ENCODE assay signal across 21 cellular contexts in the genomic region with DNA sequence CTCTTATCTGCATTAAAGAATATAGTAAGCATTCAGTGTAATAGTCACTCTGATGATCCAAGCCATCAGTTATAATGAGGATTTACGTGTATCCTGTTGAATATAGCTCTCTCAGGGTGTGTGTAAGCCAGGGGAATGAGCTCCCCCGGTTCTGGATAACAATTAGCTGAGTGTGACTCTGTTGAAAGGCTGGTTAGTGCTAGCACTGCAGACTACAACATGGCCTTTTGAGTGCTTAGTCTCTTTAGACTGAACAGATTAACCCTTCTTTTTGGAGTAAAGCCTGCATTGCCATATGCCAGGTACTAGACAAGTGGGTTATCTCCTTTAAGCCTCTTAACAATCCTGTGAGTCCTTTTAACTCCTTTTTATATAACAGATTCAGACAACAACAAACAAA.
"Had no signal": no experiment of that assay in that cellular context is flagged by ENCODE, and none has a peak within 500 bp of the region (broad histone marks: within the 10 kb centered on the region; RNA-seq: fewer than 3 reads in every experiment).

No MANE protein-coding gene starts in this region.

- H3K4me3 ChIP-seq: MG63, SJSA1, SK-N-MC had no signal

- DNase-seq: IMR-90, Karpas-422, KG1, MG63, NCI-H1092, NCI-H1105 treated with DMSO at 0.1 percent for 48 hours, NCI-H1417 treated with DMSO at 0.1 percent for 48 hours, NCI-H146, NCI-H1694 treated with DMSO at 0.1 percent for 48 hours, NCI-H1930, NCI-H2081, NCI-H2107, NCI-H2227 treated with DMSO at 0.1 percent for 48 hours, NCI-H526, Right ventricle myocardium superior, RPMI8226, SIG-M5 had no signal

- H3K27me3 ChIP-seq: MG63, SJSA1 had no signal

- ATAC-seq: HepG2 had no signal

- FAIRE-seq: HepG2, RCC 7860 had no signal

- H3K27ac ChIP-seq: SJSA1, SK-N-MC had no signal
